Comparison of ENCODE assay signal across 11 cellular contexts in the genomic region with DNA sequence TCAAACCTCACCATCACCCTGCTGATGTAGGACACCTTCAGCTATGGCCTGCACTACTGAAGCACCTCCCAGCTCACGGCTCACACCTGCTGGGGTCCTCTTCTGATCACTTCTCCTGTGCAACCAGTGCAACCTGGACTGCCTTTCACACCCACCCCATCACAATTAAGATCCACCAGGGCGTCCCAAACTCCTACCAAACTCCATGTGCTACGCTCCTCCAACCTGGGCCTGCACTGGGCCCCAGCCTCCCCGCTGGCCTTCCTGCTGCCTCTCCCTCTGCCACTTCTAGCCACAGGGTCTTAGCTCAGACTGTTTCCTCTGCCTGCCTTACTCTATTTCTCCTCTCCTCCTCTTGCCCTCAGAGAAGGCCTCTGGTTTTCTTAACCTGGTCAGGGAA. TPM values are rescaled to one million over a fixed set of nuclear protein-coding genes. Genes with fewer than 3 reads are reported as not detected.
A peak's percentile ranks its signal among the peaks of the same experiment; 100 is the strongest.
DNase-seq lines count a peak whose midpoint lies in the region; ATAC-seq and TF ChIP-seq lines count a peak whose summit lies in the region.
"Had no signal": no experiment of that assay in that cellular context is flagged by ENCODE, and none has a peak within 500 bp of the region (broad histone marks: within the 10 kb centered on the region; RNA-seq: fewer than 3 reads in every experiment).

No MANE protein-coding gene starts in this region.

- no peaks in the 10 kb centered on the region for H3K9me3 Mint-ChIP-seq in activated naive CD4-positive, alpha-beta T cell treated with anti-CD3 and anti-CD28 coated beads, Interleukin-2, amount 50 U/mL, for 72 hours
- H3K9me3 Mint-ChIP-seq in activated B cell treated with CpG ODN at 0.5 μM for 24 hours (no peaks in the 10 kb centered on the region), endodermal cell (no peaks in the 10 kb centered on the region)
- H3K9me3 Mint-ChIP-seq: mesothelial cell of epicardium had no signal

- CTCF ChIA-PET in activated B cell treated with CpG ODN at 0.5 μM for 24 hours (lab: Charles Lee): interaction anchor here (1.0 to 2.5 kb wide), 3 partner anchors 8 to 289 kb away, joined by 3 to 33 read pairs (median 3); no protein-coding TSS in a partner anchor

- POLR2A ChIA-PET in activated B cell treated with CpG ODN at 0.5 μM for 24 hours (lab: Charles Lee): interaction anchor here (1.0 to 1.2 kb wide), 2 partner anchors 24 to 289 kb away, joined by 3 to 4 read pairs; no protein-coding TSS in a partner anchor

- H3K9me3 ChIP-seq in endodermal cell (ENCODE audit: control insufficient read depth, low read length): no peaks in the 10 kb centered on the region
- no peaks in the 10 kb centered on the region for H3K9me3 ChIP-seq in thoracic aorta
- H3K9me3 ChIP-seq: neutrophil had no signal

- intact Hi-C loops in activated B cell treated with CpG ODN at 0.5 μM for 24 hours (cut with micrococcal nuclease): loop anchor here (1.0 kb wide), 2 partner anchors 131 to 289 kb away; no protein-coding TSS in a partner anchor

- H3K4me3 Mint-ChIP-seq in activated B cell treated with CpG ODN at 0.5 μM for 24 hours (no peak overlapping the region), endodermal cell (no peak overlapping the region)
- H3K4me3 Mint-ChIP-seq: mesothelial cell of epicardium had no signal

- H3K27ac Mint-ChIP-seq in activated naive CD4-positive, alpha-beta T cell treated with anti-CD3 and anti-CD28 coated beads, Interleukin-2, amount 50 U/mL, for 72 hours: peak overlapping the region; percentile 22 to 77
- H3K27ac Mint-ChIP-seq in activated B cell treated with CpG ODN at 0.5 μM for 24 hours: peak overlapping the region; percentile 51
- peak overlapping the region; percentile 23 for H3K27ac Mint-ChIP-seq in endodermal cell
- H3K27ac Mint-ChIP-seq: mesothelial cell of epicardium had no signal

- H3K4me1 ChIP-seq in endodermal cell (ENCODE audit: control insufficient read depth, insufficient read depth, low read length) (no peaks in the 10 kb centered on the region), thoracic aorta (ENCODE audit: control insufficient read depth in 1 of 2, low read depth in 2 of 2) (peaks cover 8 to 29% of the 10 kb centered on the region in 2 donors)

- H3K36me3 Mint-ChIP-seq in activated naive CD4-positive, alpha-beta T cell treated with anti-CD3 and anti-CD28 coated beads, Interleukin-2, amount 50 U/mL, for 72 hours: peaks cover 11 to 13% of the 10 kb centered on the region in 2 donors
- peaks cover 63% of the 10 kb centered on the region for H3K36me3 Mint-ChIP-seq in activated B cell treated with CpG ODN at 0.5 μM for 24 hours (ENCODE audit: low read depth)
- peaks cover 49% of the 10 kb centered on the region for H3K36me3 Mint-ChIP-seq in endodermal cell (ENCODE audit: low read depth)

- ATAC-seq in activated naive CD4-positive, alpha-beta T cell treated with anti-CD3 and anti-CD28 coated beads, Interleukin-2, amount 50 U/mL, for 72 hours: no peak
- no peak for ATAC-seq in activated B cell treated with CpG ODN at 0.5 μM for 24 hours (ENCODE audit: low read depth)
- ATAC-seq in thoracic aorta (ENCODE audit: insufficient number of reproducible peaks, low FRiP score, low read depth): no peak
- ATAC-seq in HG03432 (IDR thresholded peaks at IDR 0.05; ENCODE audit: unreplicated experiment): no peak

- DNase-seq in activated naive CD4-positive, alpha-beta T cell treated with anti-CD3 and anti-CD28 coated beads, Interleukin-2, amount 50 U/mL, for 72 hours (ENCODE audit: low spot score in 2 of 2): no peak
- no peak for DNase-seq in activated naive CD4-positive, alpha-beta T cell treated with Interleukin-2 at 50 U/mL for 16 hours
- DNase-seq in activated B cell treated with CpG ODN at 0.5 μM for 24 hours (no peak), endodermal cell (no peak), thoracic aorta (ENCODE audit: low spot score) (no peak), NCI-H1092 (lab: John Stamatoyannopoulos, UW) (no peak), SKM-1 treated with dmso at 0.1 percent for 144 hours (lab: John Stamatoyannopoulos, UW; ENCODE audit: unreplicated experiment) (no peak)
- DNase-seq: SW 1271 had no signal

- H3K4me3 ChIP-seq in endodermal cell (ENCODE audit: low read length) (no peak overlapping the region), thoracic aorta (no peak overlapping the region)

- WGBS in endodermal cell (ENCODE audit: insufficient coverage in 1 of 2, insufficient read length in 1 of 2), 2 experiments: 91 to 100% methylated on average over 2 to 4 of the region's 4 CpGs

- H3K27ac ChIP-seq in endodermal cell (ENCODE audit: low read depth, low read length): no peak overlapping the region
- H3K27ac ChIP-seq in thoracic aorta: peak overlapping the region; percentile 33 to 36
- H3K27ac ChIP-seq: neutrophil had no signal

- H3K36me3 ChIP-seq in endodermal cell (ENCODE audit: control insufficient read depth, insufficient read depth, low read length) (peaks cover 61% of the 10 kb centered on the region), thoracic aorta (no peaks in the 10 kb centered on the region)

- H3K9ac ChIP-seq in endodermal cell (ENCODE audit: extremely low read depth, low read length, poor library complexity, severe bottlenecking): no peak overlapping the region

- TF ChIP-seq CTCF in activated B cell treated with CpG ODN at 0.5 μM for 24 hours (IDR thresholded peaks at IDR 0.05) (no peak), endodermal cell (conservative IDR thresholded peaks at IDR 0.05) (no peak), thoracic aorta (IDR thresholded peaks at IDR 0.05) (no peak)

- H3K4me1 Mint-ChIP-seq in activated B cell treated with CpG ODN at 0.5 μM for 24 hours (peaks cover 22% of the 10 kb centered on the region), endodermal cell (peaks cover 25% of the 10 kb centered on the region)

- H3K27me3 Mint-ChIP-seq in activated B cell treated with CpG ODN at 0.5 μM for 24 hours (no peaks in the 10 kb centered on the region), endodermal cell (ENCODE audit: insufficient read depth) (no peaks in the 10 kb centered on the region)

- H3K27me3 ChIP-seq in endodermal cell (ENCODE audit: control insufficient read depth, insufficient read depth, low read length, poor library complexity, severe bottlenecking): no peaks in the 10 kb centered on the region
- no peaks in the 10 kb centered on the region for H3K27me3 ChIP-seq in thoracic aorta (replicated peaks; ENCODE audit: insufficient read depth)
- H3K27me3 ChIP-seq: neutrophil had no signal

RNA-seq across cellular contexts. Expression of gene MESD, which starts 12.8 kb away (rescaled TPM):
- total RNA-seq in activated naive CD4-positive, alpha-beta T cell treated with anti-CD3 and anti-CD28 coated beads, Interleukin-2, amount 50 U/mL, for 72 hours: 10 to 100 TPM; 15.8 to 21.8 TPM
- total RNA-seq in activated B cell treated with CpG ODN at 0.5 μM for 24 hours: 21.4 and 23.8 TPM in 2 replicates
- 10 to 100 TPM; 31.7 to 35.8 TPM for total RNA-seq in endodermal cell
- 31.8 TPM for polyA plus RNA-seq in endodermal cell (2013, experiment 1 of 2)
- polyA plus RNA-seq in endodermal cell (2013, experiment 2 of 2): 31.8 TPM
- total RNA-seq in thoracic aorta: 10 to 100 TPM; 36.8 to 39.0 TPM

RNA-seq across cellular contexts. Expression of gene TLNRD1, which starts 23.9 kb away (rescaled TPM):
- total RNA-seq in activated naive CD4-positive, alpha-beta T cell treated with anti-CD3 and anti-CD28 coated beads, Interleukin-2, amount 50 U/mL, for 72 hours: 10 to 100 TPM in 1 of 2 donors, 1 to 10 TPM in 1; 9.4 to 15.7 TPM
- 25.7 TPM in 2 replicates for total RNA-seq in activated B cell treated with CpG ODN at 0.5 μM for 24 hours
- total RNA-seq in endodermal cell: 10 to 100 TPM; 25.1 to 28.2 TPM
- polyA plus RNA-seq in endodermal cell (2013, experiment 1 of 2): 14.4 TPM
- polyA plus RNA-seq in endodermal cell (2013, experiment 2 of 2): 14.3 TPM
- 10 to 100 TPM; 34.0 to 51.1 TPM for total RNA-seq in thoracic aorta
